16 cellular contexts compared by ENCODE assay signal in the genomic region with DNA sequence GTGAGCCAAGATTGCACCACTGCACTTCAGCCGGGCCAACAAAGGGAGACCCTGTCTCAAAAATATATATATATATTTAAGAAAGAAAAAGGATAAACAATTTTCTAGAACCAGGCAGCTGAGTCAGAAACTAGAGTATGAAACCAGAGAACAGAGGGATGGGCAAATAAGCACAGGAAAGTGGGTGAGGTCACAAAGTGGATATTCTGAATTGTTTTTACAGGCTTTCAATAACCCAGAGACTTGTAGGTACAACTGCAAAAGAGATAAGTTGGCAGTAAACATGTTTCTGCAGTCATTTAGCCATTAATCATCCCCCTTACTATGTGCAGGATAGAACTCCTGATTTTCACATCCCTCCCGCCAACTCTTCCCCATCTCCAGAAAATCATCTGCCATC.
"Had no signal": no experiment of that assay in that cellular context is flagged by ENCODE, and none has a peak within 500 bp of the region (broad histone marks: within the 10 kb centered on the region; RNA-seq: fewer than 3 reads in every experiment).

No MANE protein-coding gene starts in this region.

- H3K27me3 ChIP-seq: ascending aorta, cardiac muscle cell, SJSA1, tibial nerve had no signal

- H3K4me3 Mint-ChIP-seq: activated naive CD8-positive, alpha-beta T cell treated with anti-CD3 and anti-CD28 coated beads, Interleukin-2, amount 10 ng/mL, durations not matched to agents 7 days and 5 days; natural killer cell had no signal

- H3K27ac ChIP-seq: ascending aorta, cardiac muscle cell, SJSA1, tibial nerve, VCaP had no signal

- FAIRE-seq: small intestine had no signal

- H3K36me3 Mint-ChIP-seq: natural killer cell had no signal

- DNase-seq: activated CD4-positive, alpha-beta T cell treated with anti-CD3 and anti-CD28 coated beads for 4 hours; activated naive CD8-positive, alpha-beta T cell treated with anti-CD3 and anti-CD28 coated beads, Interleukin-2, amount 10 ng/mL, durations not matched to agents 7 days and 5 days; foreskin melanocyte; head of caudate nucleus; left colon; natural killer cell; right cardiac atrium; small intestine; SW 1271 had no signal

- H3K4me1 Mint-ChIP-seq: natural killer cell had no signal

- H3K36me3 ChIP-seq: ascending aorta, cardiac muscle cell, SJSA1, tibial nerve had no signal

- H3K27ac Mint-ChIP-seq: activated naive CD8-positive, alpha-beta T cell treated with anti-CD3 and anti-CD28 coated beads, Interleukin-2, amount 10 ng/mL, durations not matched to agents 7 days and 5 days; natural killer cell; progenitor cell of endocrine pancreas had no signal

- H3K4me3 ChIP-seq: ascending aorta, cardiac muscle cell, lung, SJSA1, tibial nerve had no signal

- H3K9me3 Mint-ChIP-seq: activated naive CD8-positive, alpha-beta T cell treated with anti-CD3 and anti-CD28 coated beads, Interleukin-2, amount 10 ng/mL, durations not matched to agents 7 days and 5 days; natural killer cell had no signal

- H3K27me3 Mint-ChIP-seq: activated naive CD8-positive, alpha-beta T cell treated with anti-CD3 and anti-CD28 coated beads, Interleukin-2, amount 10 ng/mL, durations not matched to agents 7 days and 5 days; progenitor cell of endocrine pancreas had no signal

- H3K9me3 ChIP-seq: ascending aorta, SJSA1, tibial nerve had no signal
